ENCODE assay signal across 8 cellular contexts in genomic region chr16:3234543-3235541, GRCh38. TPM values are rescaled to one million over a fixed set of nuclear protein-coding genes. Genes with fewer than 3 reads are reported as not detected.
A peak's percentile ranks its signal among the peaks of the same experiment; 100 is the strongest.
DNase-seq lines count a peak whose midpoint lies in the region; ATAC-seq and TF ChIP-seq lines count a peak whose summit lies in the region.

Gene ZNF200, minus strand, starts transcription at chr16:3235158. Its CDS starts 1,403 bp downstream, at chr16:3233755.

- no peaks in the 10 kb centered on the region for H3K27me3 ChIP-seq in fibroblast of lung (ENCODE audit: control insufficient read depth, insufficient read depth, low read length)
- no peaks in the 10 kb centered on the region for H3K27me3 ChIP-seq in naive thymus-derived CD4-positive, alpha-beta T cell (ENCODE audit: control insufficient read depth in 2 of 2, insufficient read depth in 2 of 2, low read length in 2 of 2)

- no peaks in the 10 kb centered on the region for H3K9me3 ChIP-seq in fibroblast of lung (ENCODE audit: control insufficient read depth, insufficient read depth, low read depth, low read length)
- peaks cover 0 to 2% (median 0%) of the 10 kb centered on the region in 3 experiments for H3K9me3 ChIP-seq in naive thymus-derived CD4-positive, alpha-beta T cell (ENCODE audit: control insufficient read depth in 2 of 3, low read length in 3 of 3)

- H3K9me3 Mint-ChIP-seq in naive thymus-derived CD4-positive, alpha-beta T cell, result peaks cover 5 to 30% (median 15%) of the 10 kb centered on the region in 11 donors
- peaks cover 10% of the 10 kb centered on the region for H3K9me3 Mint-ChIP-seq in stimulated activated memory B cell treated with anti-CD40 and anti-IgM and Interleukin-4, amounts not matched to agents 10 μg/mL and 1 μg/mL and 100 μg/mL, for 72 hours

- intact Hi-C loops in naive thymus-derived CD4-positive, alpha-beta T cell (cut with micrococcal nuclease), result loop anchor here (1.0 to 5.0 kb wide), 9 partner anchors 20 to 265 kb away; partner anchors contain the start of genes OR1F1 (in 2 of the 2), TIGD7 (in 2 of the 2), ZNF263 (in 2 of the 2) and ZNF75A (in 2 of the 2)

- peak within 1 kb of the TSS; percentile 93 to 98 (median 97) for H3K27ac Mint-ChIP-seq in naive thymus-derived CD4-positive, alpha-beta T cell
- peak within 1 kb of the TSS; percentile 98 for H3K27ac Mint-ChIP-seq in stimulated activated memory B cell treated with anti-CD40 and anti-IgM and Interleukin-4, amounts not matched to agents 10 μg/mL and 1 μg/mL and 100 μg/mL, for 72 hours

- peaks cover 20 to 48% (median 39%) of the 10 kb centered on the region in 7 donors for H3K4me1 Mint-ChIP-seq in naive thymus-derived CD4-positive, alpha-beta T cell
- H3K4me1 Mint-ChIP-seq in stimulated activated memory B cell treated with anti-CD40 and anti-IgM and Interleukin-4, amounts not matched to agents 10 μg/mL and 1 μg/mL and 100 μg/mL, for 72 hours, result peaks cover 23% of the 10 kb centered on the region

- peaks cover 25 to 42% (median 37%) of the 10 kb centered on the region in 5 donors for H3K36me3 Mint-ChIP-seq in naive thymus-derived CD4-positive, alpha-beta T cell
- H3K36me3 Mint-ChIP-seq in stimulated activated memory B cell treated with anti-CD40 and anti-IgM and Interleukin-4, amounts not matched to agents 10 μg/mL and 1 μg/mL and 100 μg/mL, for 72 hours, result peaks cover 39% of the 10 kb centered on the region

- H2AFZ ChIP-seq in fibroblast of lung (ENCODE audit: low read length), result peak within 1 kb of the TSS; percentile 100

- peaks cover 0 to 3% (median 0%) of the 10 kb centered on the region in 5 donors for H3K27me3 Mint-ChIP-seq in naive thymus-derived CD4-positive, alpha-beta T cell
- H3K27me3 Mint-ChIP-seq in stimulated activated memory B cell treated with anti-CD40 and anti-IgM and Interleukin-4, amounts not matched to agents 10 μg/mL and 1 μg/mL and 100 μg/mL, for 72 hours, result no peaks in the 10 kb centered on the region

- H3K79me2 ChIP-seq in fibroblast of lung (ENCODE audit: control insufficient read depth, insufficient read depth, low read length), result peaks cover 13% of the 10 kb centered on the region

- H3K4me2 ChIP-seq in fibroblast of lung (ENCODE audit: extremely low read depth, insufficient read depth, low read length), result peak within 1 kb of the TSS; percentile 94

- H4K20me1 ChIP-seq in fibroblast of lung (ENCODE audit: control insufficient read depth, extremely low read depth, insufficient read depth, low read length), result no peaks in the 10 kb centered on the region

- peaks cover 6% of the 10 kb centered on the region for H3K36me3 ChIP-seq in fibroblast of lung (ENCODE audit: control insufficient read depth, insufficient read depth, low read length)
- H3K36me3 ChIP-seq in naive thymus-derived CD4-positive, alpha-beta T cell (ENCODE audit: control insufficient read depth in 2 of 3, insufficient read depth in 3 of 3, low read length in 3 of 3), result peaks cover 12 to 45% (median 16%) of the 10 kb centered on the region in 3 experiments

- H3K4me3 ChIP-seq in LNCaP clone FGC (ENCODE audit: low read depth, low read length), result peak within 1 kb of the TSS; percentile 98
- peak within 1 kb of the TSS; percentile 72 to 99 (median 88) for H3K4me3 ChIP-seq in fibroblast of lung (replicated peaks in 1 of 4; ENCODE audit: control extremely low read depth in 1 of 4, insufficient read depth in 1 of 4, low read depth in 3 of 4, low read length in 4 of 4)
- peak within 1 kb of the TSS; percentile 98 for H3K4me3 ChIP-seq in naive thymus-derived CD4-positive, alpha-beta T cell (ENCODE audit: low read length)

- H3K9ac ChIP-seq in fibroblast of lung (ENCODE audit: insufficient read depth, low read length), result peak within 1 kb of the TSS; percentile 93

- TF ChIP-seq CTCF in LNCaP clone FGC (IDR thresholded peaks at IDR 0.05; ENCODE audit: control insufficient read depth, extremely low read depth, insufficient read depth) (no peak), fibroblast of lung (conservative IDR thresholded peaks at IDR 0.05 in 1 of 2, IDR thresholded peaks at IDR 0.05 in 1 of 2; ENCODE audit: low read depth in 1 of 2, low read length in 2 of 2) (no peak)

- H3K4me1 ChIP-seq in fibroblast of lung (ENCODE audit: control insufficient read depth, extremely low read depth, insufficient read depth, low read length), result no peaks in the 10 kb centered on the region
- peaks cover 18 to 23% of the 10 kb centered on the region in 2 donors for H3K4me1 ChIP-seq in naive thymus-derived CD4-positive, alpha-beta T cell (ENCODE audit: control insufficient read depth in 2 of 2, insufficient read depth in 2 of 2, low read length in 2 of 2)

- CTCF ChIA-PET in naive thymus-derived CD4-positive, alpha-beta T cell (lab: Charles Lee), result interaction anchor here (1.4 kb wide), 1 partner anchor 9 kb away, joined by 3 read pairs; no protein-coding TSS in a partner anchor

- peak; percentile 94 for ATAC-seq in naive thymus-derived CD4-positive, alpha-beta T cell
- ATAC-seq in stimulated activated memory B cell treated with anti-CD40 and anti-IgM and Interleukin-4, amounts not matched to agents 10 μg/mL and 1 μg/mL and 100 μg/mL, for 72 hours, result peak; percentile 97

- peak within 1 kb of the TSS; percentile 99 for H3K27ac ChIP-seq in fibroblast of lung (ENCODE audit: insufficient read depth, low read length)
- H3K27ac ChIP-seq in naive thymus-derived CD4-positive, alpha-beta T cell (ENCODE audit: low read depth, low read length), result peak within 1 kb of the TSS; percentile 90

- DNase-seq in EH (ENCODE audit: low read depth) (peak; percentile 96), GOT3 (lab: John Stamatoyannopoulos, UW) (peak; percentile 72), LNCaP clone FGC (ENCODE audit: low read depth) (peak; percentile 90), RPMI8226 (peak; percentile 99), fibroblast of lung (ENCODE audit: low read depth in 2 of 2) (peak; percentile 96)
- DNase-seq in activated T-helper 1 cell treated with anti-CD3 and anti-CD28 coated beads, Interleukin-2, amount 50 U/mL, for 16 hours (ENCODE audit: low read depth in 1 of 2, low spot score in 1 of 2), result peak; percentile 87 to 89
- peak; percentile 85 to 96 (median 94) for DNase-seq in naive thymus-derived CD4-positive, alpha-beta T cell

- POLR2A ChIA-PET in naive thymus-derived CD4-positive, alpha-beta T cell (lab: Charles Lee), result interaction anchor here (0.5 to 4.1 kb wide), 23 partner anchors 9 to 232 kb away, joined by 3 to 35 read pairs (median 4); partner anchors contain the start of genes MEFV, ZNF174, ZNF213 and ZNF263

- H3K4me3 Mint-ChIP-seq in naive thymus-derived CD4-positive, alpha-beta T cell, result peak within 1 kb of the TSS; percentile 88 to 97 (median 94)
- H3K4me3 Mint-ChIP-seq in stimulated activated memory B cell treated with anti-CD40 and anti-IgM and Interleukin-4, amounts not matched to agents 10 μg/mL and 1 μg/mL and 100 μg/mL, for 72 hours, result peak within 1 kb of the TSS; percentile 98

RNA-seq across cellular contexts. Expression of gene ZNF200, which starts in this region (rescaled TPM):
- 8.0 and 8.1 TPM in 2 replicates for total RNA-seq in fibroblast of lung
- polyA plus RNA-seq in fibroblast of lung, result 5.1 and 5.9 TPM in 2 replicates
- polyA plus RNA-seq in fibroblast of lung (2012), result 4.4 and 4.5 TPM in 2 replicates
- polyA minus RNA-seq in fibroblast of lung (ENCODE audit: low replicate concordance), result 3.7 and 5.4 TPM in 2 replicates
- 10 to 100 TPM in 3 of 5 experiments, 1 to 10 TPM in 2; 4.8 to 33.3 (median 16.6) TPM for total RNA-seq in naive thymus-derived CD4-positive, alpha-beta T cell
- polyA plus RNA-seq in naive thymus-derived CD4-positive, alpha-beta T cell, result 10 to 100 TPM; 12.3 to 20.2 TPM

Comparison
In these comparisons a context has a peak if more than half of its experiments do, and no peak if none do; other contexts are left out.
1. Peak in every context shown above with its lines: DNase-seq, ATAC-seq, H3K4me3 ChIP-seq and H3K27ac ChIP-seq.